Comparison of ENCODE assay signal across 8 cellular contexts in genomic region chr17:74749262-74750038, GRCh38. TPM values are rescaled to one million over a fixed set of nuclear protein-coding genes. Genes with fewer than 3 reads are reported as not detected.
DNase-seq lines count a peak whose midpoint lies in the region; ATAC-seq, FAIRE-seq and TF ChIP-seq lines count a peak whose summit lies in the region.

No MANE protein-coding gene starts in this region.

- no peaks in the 10 kb centered on the region for H3K27me3 ChIP-seq in CD4-positive, CD25-positive, alpha-beta regulatory T cell (ENCODE audit: control insufficient read depth, insufficient read depth, low read length)
- no peaks in the 10 kb centered on the region for H3K27me3 ChIP-seq in ascending aorta
- H3K27me3 ChIP-seq in kidney epithelial cell (ENCODE audit: control insufficient read depth, insufficient read depth, low read length), result no peaks in the 10 kb centered on the region

- H3K36me3 ChIP-seq in CD4-positive, CD25-positive, alpha-beta regulatory T cell (ENCODE audit: control insufficient read depth, insufficient read depth, low read length), result peaks cover 11% of the 10 kb centered on the region
- H3K36me3 ChIP-seq in OCI-LY7 (ENCODE audit: insufficient read depth, low read length) (peaks cover 24% of the 10 kb centered on the region), ascending aorta (no peaks in the 10 kb centered on the region), kidney epithelial cell (ENCODE audit: control insufficient read depth, insufficient read depth, low read length) (no peaks in the 10 kb centered on the region)

- no peaks in the 10 kb centered on the region for H3K9me3 ChIP-seq in CD4-positive, CD25-positive, alpha-beta regulatory T cell (ENCODE audit: control insufficient read depth in 2 of 2, low read length in 2 of 2)
- H3K9me3 ChIP-seq in OCI-LY7 (ENCODE audit: low read length), result no peaks in the 10 kb centered on the region
- H3K9me3 ChIP-seq in ascending aorta, result no peaks in the 10 kb centered on the region

- H2AFZ ChIP-seq in OCI-LY7 (ENCODE audit: low read length), result no peak overlapping the region

- H3K27ac ChIP-seq in CD4-positive, CD25-positive, alpha-beta regulatory T cell (ENCODE audit: insufficient read depth, low read length, poor library complexity, severe bottlenecking), result peak overlapping the region; percentile 76
- H3K27ac ChIP-seq in OCI-LY7 (ENCODE audit: low read depth, low read length, poor library complexity, severe bottlenecking), result peak overlapping the region; percentile 69
- peak overlapping the region; percentile 83 to 85 for H3K27ac ChIP-seq in ascending aorta

- peak; percentile 6 to 7 for ATAC-seq in CD4-positive, CD25-positive, alpha-beta regulatory T cell (ENCODE audit: low read depth in 2 of 2)
- peak; percentile 9 for ATAC-seq in stimulated activated effector memory CD8-positive, alpha-beta T cell treated with anti-CD3 and anti-CD28 coated beads, Interleukin-12 subunit alpha, Interleukin-12 subunit beta, amount 100 ng/mL, for 72 hours
- ATAC-seq in GM18861 (IDR thresholded peaks at IDR 0.05; ENCODE audit: unreplicated experiment), result no peak

- peaks cover 77% of the 10 kb centered on the region for H3K4me1 ChIP-seq in CD4-positive, CD25-positive, alpha-beta regulatory T cell (ENCODE audit: control insufficient read depth, insufficient read depth, low read length, poor library complexity, severe bottlenecking)
- peaks cover 34% of the 10 kb centered on the region for H3K4me1 ChIP-seq in OCI-LY7 (ENCODE audit: insufficient read depth, low read length, poor library complexity, severe bottlenecking)
- peaks cover 4 to 15% of the 10 kb centered on the region in 2 donors for H3K4me1 ChIP-seq in ascending aorta

- H3K36me3 Mint-ChIP-seq in CD4-positive, CD25-positive, alpha-beta regulatory T cell, result peaks cover 26% of the 10 kb centered on the region
- peaks cover 52% of the 10 kb centered on the region for H3K36me3 Mint-ChIP-seq in stimulated activated effector memory CD8-positive, alpha-beta T cell treated with anti-CD3 and anti-CD28 coated beads, Interleukin-12 subunit alpha, Interleukin-12 subunit beta, amount 100 ng/mL, for 72 hours

- intact Hi-C loops in OCI-LY7 (cut with micrococcal nuclease; ENCODE audit: unreplicated experiment) (loop anchor here (1.0 kb wide), 2 partner anchors 21 to 32 kb away; no protein-coding TSS in a partner anchor), ascending aorta (cut with DNase I) (loop anchor here (5.0 kb wide), 1 partner anchor 297 kb away; no protein-coding TSS in a partner anchor)

- peak; percentile 23 to 71 (median 48) for DNase-seq in CD4-positive, CD25-positive, alpha-beta regulatory T cell
- no peak for DNase-seq in H54 (ENCODE audit: insufficient read length, low spot score)
- DNase-seq in OCI-LY7 (ENCODE audit: low spot score), result peak; percentile 69
- no peak for DNase-seq in ascending aorta (ENCODE audit: low spot score in 2 of 2)
- no peak for DNase-seq in kidney epithelial cell (ENCODE audit: low read depth)
- DNase-seq in stimulated activated effector memory CD8-positive, alpha-beta T cell treated with anti-CD3 and anti-CD28 coated beads, Interleukin-12 subunit alpha, Interleukin-12 subunit beta, amount 100 ng/mL, for 72 hours (ENCODE audit: low spot score in 2 of 2), result peak; percentile 31 to 68
- DNase-seq in GM19240 (ENCODE audit: insufficient read length, low spot score), result no peak

- H3K79me2 ChIP-seq in OCI-LY7 (ENCODE audit: insufficient read depth, low read depth, low read length), result peaks cover 26% of the 10 kb centered on the region; the same call in 1 of the 2 replicates

- peaks cover 6 to 69% (median 41%) of the 10 kb centered on the region in 4 donors for H3K4me1 Mint-ChIP-seq in CD4-positive, CD25-positive, alpha-beta regulatory T cell
- H3K4me1 Mint-ChIP-seq in stimulated activated effector memory CD8-positive, alpha-beta T cell treated with anti-CD3 and anti-CD28 coated beads, Interleukin-12 subunit alpha, Interleukin-12 subunit beta, amount 100 ng/mL, for 72 hours, result peaks cover 64% of the 10 kb centered on the region

- H3K27ac Mint-ChIP-seq in CD4-positive, CD25-positive, alpha-beta regulatory T cell, result peak overlapping the region; percentile 82 to 98 (median 96)
- peak overlapping the region; percentile 98 for H3K27ac Mint-ChIP-seq in stimulated activated effector memory CD8-positive, alpha-beta T cell treated with anti-CD3 and anti-CD28 coated beads, Interleukin-12 subunit alpha, Interleukin-12 subunit beta, amount 100 ng/mL, for 72 hours

- no peaks in the 10 kb centered on the region for H3K9me2 ChIP-seq in OCI-LY7 (ENCODE audit: insufficient read depth, low read length)

- H3K27me3 Mint-ChIP-seq in CD4-positive, CD25-positive, alpha-beta regulatory T cell, result no peaks in the 10 kb centered on the region

- peaks cover 11% of the 10 kb centered on the region; the same call in 1 of the 2 replicates for H4K20me1 ChIP-seq in OCI-LY7 (ENCODE audit: insufficient read depth, low read length)

- CTCF ChIA-PET in OCI-LY7 (lab: Charles Lee; ENCODE audit: unreplicated experiment), result interaction anchor here (0.5 to 1.6 kb wide), 6 partner anchors 10 to 775 kb away, joined by 3 to 6 read pairs (median 3); partner anchors contain the start of gene NAT9

- peak; percentile 40; the same call in 1 of the 2 replicates for TF ChIP-seq POLR2A in H54 (IDR thresholded peaks at IDR 0.05; ENCODE audit: low read depth, low read length)

- POLR2A ChIA-PET in OCI-LY7 (lab: Charles Lee), result interaction anchor here (0.6 to 2.1 kb wide), 12 partner anchors 9 to 124 kb away, joined by 3 to 8 read pairs (median 4); partner anchors contain the start of genes FDXR and RAB37

- H3K4me2 ChIP-seq in OCI-LY7 (ENCODE audit: low read length), result peak overlapping the region; percentile 87

- TF ChIP-seq CTCF in OCI-LY7 (conservative IDR thresholded peaks at IDR 0.05; ENCODE audit: low read length) (peak; percentile 16; the same call in 1 of the 2 replicates), ascending aorta (IDR thresholded peaks at IDR 0.05) (no peak), kidney epithelial cell (IDR thresholded peaks at IDR 0.05; ENCODE audit: insufficient read depth, low read length, poor library complexity, severe bottlenecking) (no peak)

- peaks cover 0 to 2% (median 0%) of the 10 kb centered on the region in 7 donors for H3K9me3 Mint-ChIP-seq in CD4-positive, CD25-positive, alpha-beta regulatory T cell
- H3K9me3 Mint-ChIP-seq in stimulated activated effector memory CD8-positive, alpha-beta T cell treated with anti-CD3 and anti-CD28 coated beads, Interleukin-12 subunit alpha, Interleukin-12 subunit beta, amount 100 ng/mL, for 72 hours, result no peaks in the 10 kb centered on the region

- BruUV-seq in OCI-LY7 (replicated peaks; lab: Mats Ljungman, UMichigan), result no TSS peak

- H3K4me3 Mint-ChIP-seq in CD4-positive, CD25-positive, alpha-beta regulatory T cell, result peak overlapping the region; percentile 91 to 99 (median 98)
- H3K4me3 Mint-ChIP-seq in stimulated activated effector memory CD8-positive, alpha-beta T cell treated with anti-CD3 and anti-CD28 coated beads, Interleukin-12 subunit alpha, Interleukin-12 subunit beta, amount 100 ng/mL, for 72 hours, result peak overlapping the region; percentile 100

- H3K4me3 ChIP-seq in CD4-positive, CD25-positive, alpha-beta regulatory T cell (ENCODE audit: low read depth, low read length), result peak overlapping the region; percentile 86
- peak overlapping the region; percentile 86 for H3K4me3 ChIP-seq in OCI-LY7 (ENCODE audit: low read depth, low read length, poor library complexity, severe bottlenecking)
- H3K4me3 ChIP-seq in ascending aorta, result peak overlapping the region; percentile 92 to 99
- peak overlapping the region; percentile 86 for H3K4me3 ChIP-seq in kidney epithelial cell (ENCODE audit: low read depth, low read length)

- FAIRE-seq in H54 (lab: Jason Lieb, UNC), result no peak

RNA-seq across cellular contexts. Expression of gene NHERF1, which starts 1.0 kb away (rescaled TPM):
- total RNA-seq in CD4-positive, CD25-positive, alpha-beta regulatory T cell, result 177 TPM
- polyA plus RNA-seq in CD4-positive, CD25-positive, alpha-beta regulatory T cell, result 100 to 1,000 TPM; 373 to 453 (median 405) TPM
- total RNA-seq in OCI-LY7 (2014; rRNA removed; shearing (Covaris generic)), result 73.2 and 86.1 TPM in 2 replicates
- total RNA-seq in OCI-LY7 (2022) (116 and 122 TPM in 2 replicates), ascending aorta (81.8 TPM), kidney epithelial cell (33.6 and 40.6 TPM in 2 replicates)

RNA-seq across cellular contexts. Expression of gene RAB37, which starts 12.4 kb away (rescaled TPM):
- 85.5 TPM for total RNA-seq in CD4-positive, CD25-positive, alpha-beta regulatory T cell
- polyA plus RNA-seq in CD4-positive, CD25-positive, alpha-beta regulatory T cell, result 100 to 1,000 TPM in 2 of 4 donors, 10 to 100 TPM in 2; 75.6 to 159 (median 104) TPM
- total RNA-seq in OCI-LY7 (2014; rRNA removed; shearing (Covaris generic)), result 2.8 and 6.3 TPM in 2 replicates
- total RNA-seq in OCI-LY7 (2022), result 12.7 and 18.9 TPM in 2 replicates
- 0.32 TPM for total RNA-seq in ascending aorta
- total RNA-seq in kidney epithelial cell, result 0.82 TPM in 1 of 2 replicates, not detected in the other

RNA-seq across cellular contexts. Expression of gene NAT9, which starts 26.7 kb away (rescaled TPM):
- total RNA-seq in CD4-positive, CD25-positive, alpha-beta regulatory T cell, result 35.4 TPM
- 10 to 100 TPM; 16.2 to 22.0 (median 17.7) TPM for polyA plus RNA-seq in CD4-positive, CD25-positive, alpha-beta regulatory T cell
- total RNA-seq in OCI-LY7 (2014; rRNA removed; shearing (Covaris generic)), result 77.2 and 99.3 TPM in 2 replicates
- total RNA-seq in OCI-LY7 (2022) (87.9 and 89.0 TPM in 2 replicates), ascending aorta (13.3 TPM), kidney epithelial cell (30.7 and 31.6 TPM in 2 replicates)

RNA-seq across cellular contexts. Expression of gene CD300LF, which starts 36.7 kb away (rescaled TPM):
- total RNA-seq in CD4-positive, CD25-positive, alpha-beta regulatory T cell, result 0.52 TPM
- under 1 TPM in 2 of 4 donors, not detected in 2; 0.19 to 0.21 TPM for polyA plus RNA-seq in CD4-positive, CD25-positive, alpha-beta regulatory T cell
- not detected in 2 replicates for total RNA-seq in OCI-LY7 (2014; rRNA removed; shearing (Covaris generic))
- total RNA-seq in OCI-LY7 (2022), result not detected in 2 replicates
- not detected for total RNA-seq in ascending aorta
- not detected in 2 replicates for total RNA-seq in kidney epithelial cell

Comparison
In these comparisons a context has a peak if more than half of its experiments do, and no peak if none do; other contexts are left out.
1. DNase-seq: peak in CD4-positive, CD25-positive, alpha-beta regulatory T cell (3 of 3), OCI-LY7 (single experiment) and stimulated activated effector memory CD8-positive, alpha-beta T cell treated with anti-CD3 and anti-CD28 coated beads, Interleukin-12 subunit alpha, Interleukin-12 subunit beta, amount 100 ng/mL, for 72 hours (2 of 2); none in H54 (single experiment), ascending aorta (0 of 2), kidney epithelial cell (single experiment) and GM19240 (single experiment).
2. Peak in every context shown above with its lines, with median percentiles within 50 percentile points of each other: H3K27ac ChIP-seq and H3K4me3 ChIP-seq.